In the genomic region with DNA sequence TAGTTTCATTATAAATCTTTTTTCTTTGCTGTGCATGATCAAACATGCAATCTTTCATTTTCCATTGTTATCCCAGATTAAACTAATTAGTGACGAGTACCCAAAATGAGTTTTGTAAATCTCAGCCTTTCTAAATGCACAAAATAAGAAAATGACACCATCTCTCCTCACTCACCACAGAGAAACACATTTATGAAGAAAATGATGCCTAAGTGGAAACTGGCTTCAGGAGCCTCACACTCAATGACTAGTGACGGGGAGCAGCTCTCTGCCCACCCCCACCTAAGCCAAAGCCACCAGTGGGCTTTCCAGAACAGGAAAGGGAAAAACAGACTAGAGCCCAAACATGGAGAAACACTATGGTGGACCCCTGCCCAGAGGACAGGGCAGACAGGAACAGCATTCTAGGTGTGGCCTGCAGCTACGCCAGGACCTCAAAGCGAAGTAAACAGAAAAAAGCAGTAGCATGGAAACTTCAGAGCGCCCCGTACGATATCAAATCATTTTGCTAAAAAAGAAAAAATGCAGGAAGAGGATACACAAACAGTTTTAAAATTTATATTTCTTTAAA, we compare ENCODE assay signal across 11 cellular contexts.
A peak's percentile ranks its signal among the peaks of the same experiment; 100 is the strongest.
DNase-seq lines count a peak whose midpoint lies in the region; ATAC-seq, FAIRE-seq and TF ChIP-seq lines count a peak whose summit lies in the region.
"Had no signal": no experiment of that assay in that cellular context is flagged by ENCODE, and none has a peak within 500 bp of the region (broad histone marks: within the 10 kb centered on the region; RNA-seq: fewer than 3 reads in every experiment).

No MANE protein-coding gene starts in this region.

- DNase-seq in AG04450 (ENCODE audit: low read depth, low spot score) (no peak), HFFc6 (no peak), endothelial cell of umbilical vein (ENCODE audit: low read depth, low spot score) (no peak), NCI-H2107 treated with DMSO at 0.1 percent for 48 hours (lab: John Stamatoyannopoulos, UW; ENCODE audit: unreplicated experiment) (no peak), G401 (ENCODE audit: low spot score) (no peak)
- DNase-seq: GOT3, NCI-H1930 had no signal

- H3K9me1 ChIP-seq in endothelial cell of umbilical vein (replicated peaks; ENCODE audit: control insufficient read depth, extremely low read depth, insufficient read depth, low read length): no peaks in the 10 kb centered on the region

- H3K79me2 ChIP-seq in endothelial cell of umbilical vein (ENCODE audit: control insufficient read depth, insufficient read depth, low read length) (peaks cover 96% of the 10 kb centered on the region), parathyroid adenoma (peaks cover 69% of the 10 kb centered on the region)

- peaks cover 90% of the 10 kb centered on the region for H3K4me1 Mint-ChIP-seq in HFFc6 (ENCODE audit: low read depth)

- H3K36me3 ChIP-seq in endothelial cell of umbilical vein (ENCODE audit: control insufficient read depth in 2 of 2, extremely low read depth in 1 of 2, insufficient read depth in 2 of 2, low read length in 2 of 2) (no peaks in the 10 kb centered on the region), parathyroid adenoma (ENCODE audit: control insufficient read depth, insufficient read depth, low read length) (no peaks in the 10 kb centered on the region)

- CTCF ChIA-PET in AG04450 (lab: Charles Lee) (interaction anchor here (1.8 kb wide), 1 partner anchor 56 kb away, joined by 7 read pairs; no protein-coding TSS in a partner anchor), endothelial cell of umbilical vein (lab: Charles Lee) (interaction anchor here (1.0 to 2.3 kb wide), 3 partner anchors 49 to 590 kb away, joined by 3 to 8 read pairs (median 3); no protein-coding TSS in a partner anchor)

- dilution Hi-C loops in endothelial cell of umbilical vein (cut with MboI; ENCODE audit: extremely low pct_ligation_motif_present, low sequenced_read_pairs): no loop called here

- peak overlapping the region; percentile 80 for H3K27ac Mint-ChIP-seq in HFFc6
- H3K27ac Mint-ChIP-seq: brain had no signal

- POLR2A ChIA-PET in AG04450 (lab: Yijun Ruan, JAX) (no interaction called here), endothelial cell of umbilical vein (lab: Charles Lee) (no interaction called here)

- TF ChIP-seq CTCF in AG04450 (IDR thresholded peaks at IDR 0.05; ENCODE audit: low read depth, low read length): no peak
- no peak for TF ChIP-seq CTCF in HFFc6 (IDR thresholded peaks at IDR 0.05)
- TF ChIP-seq CTCF in endothelial cell of umbilical vein (IDR thresholded peaks at IDR 0.05; ENCODE audit: extremely low read depth in 1 of 2, insufficient read depth in 1 of 2, low read depth in 1 of 2, low read length in 2 of 2): no peak
- no peak for TF ChIP-seq CTCF in parathyroid adenoma (IDR thresholded peaks at IDR 0.05)

- BruUV-seq in endothelial cell of umbilical vein (replicated peaks; lab: Mats Ljungman, UMichigan): no TSS peak

- peaks cover 14% of the 10 kb centered on the region for H3K36me3 Mint-ChIP-seq in HFFc6 (ENCODE audit: low read depth)
- H3K36me3 Mint-ChIP-seq: brain had no signal

- in situ Hi-C loops in G401 (cut with HindIII; ENCODE audit: low sequenced_read_pairs): no loop called here

- FAIRE-seq in endothelial cell of umbilical vein (lab: Jason Lieb, UNC): no peak

- H3K4me2 ChIP-seq in endothelial cell of umbilical vein (ENCODE audit: insufficient read depth, low read length) (peak overlapping the region; percentile 73), parathyroid adenoma (ENCODE audit: low read length) (no peak overlapping the region)

- H2AFZ ChIP-seq in endothelial cell of umbilical vein (ENCODE audit: low read depth, low read length): no peak overlapping the region
- H2AFZ ChIP-seq in parathyroid adenoma: no peak overlapping the region

- no peaks in the 10 kb centered on the region for H3K9me3 ChIP-seq in AG04450 (ENCODE audit: control insufficient read depth, insufficient read depth, low read length)
- no peaks in the 10 kb centered on the region for H3K9me3 ChIP-seq in endothelial cell of umbilical vein (replicated peaks; ENCODE audit: control insufficient read depth, insufficient read depth, low read length)
- no peaks in the 10 kb centered on the region for H3K9me3 ChIP-seq in parathyroid adenoma (ENCODE audit: control insufficient read depth, low read length)

- TF ChIP-seq POLR2A in endothelial cell of umbilical vein (IDR thresholded peaks at IDR 0.05; ENCODE audit: low read depth, low read length): no peak

- H3K27ac ChIP-seq in AG04450 (ENCODE audit: low read depth, low read length) (peak overlapping the region; percentile 57), endothelial cell of umbilical vein (ENCODE audit: insufficient read depth, low read depth, low read length) (peak overlapping the region; percentile 63), parathyroid adenoma (peak overlapping the region; percentile 94)

- H3K4me1 ChIP-seq in endothelial cell of umbilical vein (ENCODE audit: control insufficient read depth, extremely low read depth, insufficient read depth, low read length) (peaks cover 80% of the 10 kb centered on the region), parathyroid adenoma (peaks cover 80% of the 10 kb centered on the region)

- H3K9me3 Mint-ChIP-seq in HFFc6: no peaks in the 10 kb centered on the region
- H3K9me3 Mint-ChIP-seq: brain had no signal

- H4K20me1 ChIP-seq in endothelial cell of umbilical vein (replicated peaks; ENCODE audit: control insufficient read depth, extremely low read depth, insufficient read depth, low read length): no peaks in the 10 kb centered on the region

- H3K4me3 Mint-ChIP-seq in HFFc6: peak overlapping the region; percentile 73
- H3K4me3 Mint-ChIP-seq: brain had no signal

- H3K27me3 Mint-ChIP-seq in HFFc6 (ENCODE audit: insufficient read depth): peaks cover 3% of the 10 kb centered on the region; the same call in 1 of the 2 replicates

- intact Hi-C loops in endothelial cell of umbilical vein (cut with micrococcal nuclease): loop anchor here (2.0 kb wide), 1 partner anchor 27 kb away; no protein-coding TSS in a partner anchor

- ATAC-seq in GM19395 (IDR thresholded peaks at IDR 0.05; ENCODE audit: unreplicated experiment) (no peak), HG02623 (IDR thresholded peaks at IDR 0.05; ENCODE audit: unreplicated experiment) (no peak)

- H3K4me3 ChIP-seq in AG04450 (ENCODE audit: low read depth, low read length): no peak overlapping the region
- H3K4me3 ChIP-seq in endothelial cell of umbilical vein (replicated peaks in 1 of 3; ENCODE audit: insufficient read depth in 1 of 3, low read depth in 1 of 3, low read length in 3 of 3): no peak overlapping the region
- H3K4me3 ChIP-seq in parathyroid adenoma (ENCODE audit: low read depth, low read length): no peak overlapping the region

- H3K9ac ChIP-seq in endothelial cell of umbilical vein (replicated peaks; ENCODE audit: extremely low read depth, insufficient read depth, low read length) (peak overlapping the region; percentile 19), parathyroid adenoma (no peak overlapping the region)

- no peaks in the 10 kb centered on the region for H3K27me3 ChIP-seq in AG04450 (ENCODE audit: control insufficient read depth, insufficient read depth, low read length)
- H3K27me3 ChIP-seq in endothelial cell of umbilical vein (ENCODE audit: control insufficient read depth in 2 of 2, insufficient read depth in 2 of 2, low read length in 2 of 2): no peaks in the 10 kb centered on the region
- no peaks in the 10 kb centered on the region for H3K27me3 ChIP-seq in parathyroid adenoma (ENCODE audit: control insufficient read depth, insufficient read depth, low read length)

TF ChIP-seq in endothelial cell of umbilical vein, 7 proteins besides CTCF, POLR2A, EP300 and RAD21:
- TF ChIP-seq FOS (IDR thresholded peaks at IDR 0.05; ENCODE audit: borderline replicate concordance, insufficient read depth, low read length) (no peak), EZH2 (IDR thresholded peaks at IDR 0.05; ENCODE audit: borderline replicate concordance, low read depth, low read length, severe bottlenecking) (no peak), JUN (IDR thresholded peaks at IDR 0.05; ENCODE audit: borderline replicate concordance, insufficient read depth, insufficient read length, low read depth) (no peak), MYC (IDR thresholded peaks at IDR 0.05; ENCODE audit: low read depth, low read length) (no peak), GATA2 (IDR thresholded peaks at IDR 0.05; ENCODE audit: insufficient read depth, insufficient read length, low read depth, low read length) (no peak), POLR2AphosphoS5 (IDR thresholded peaks at IDR 0.05; ENCODE audit: insufficient read depth, low read depth, low read length) (no peak)
- TF ChIP-seq, protein P1, sequence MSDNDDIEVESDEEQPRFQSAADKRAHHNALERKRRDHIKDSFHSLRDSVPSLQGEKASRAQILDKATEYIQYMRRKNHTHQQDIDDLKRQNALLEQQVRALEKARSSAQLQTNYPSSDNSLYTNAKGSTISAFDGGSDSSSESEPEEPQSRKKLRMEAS (IDR thresholded peaks at IDR 0.05; ENCODE audit: insufficient read depth, insufficient read length): no peak
